34 cellular contexts compared by ENCODE assay signal in the genomic region with DNA sequence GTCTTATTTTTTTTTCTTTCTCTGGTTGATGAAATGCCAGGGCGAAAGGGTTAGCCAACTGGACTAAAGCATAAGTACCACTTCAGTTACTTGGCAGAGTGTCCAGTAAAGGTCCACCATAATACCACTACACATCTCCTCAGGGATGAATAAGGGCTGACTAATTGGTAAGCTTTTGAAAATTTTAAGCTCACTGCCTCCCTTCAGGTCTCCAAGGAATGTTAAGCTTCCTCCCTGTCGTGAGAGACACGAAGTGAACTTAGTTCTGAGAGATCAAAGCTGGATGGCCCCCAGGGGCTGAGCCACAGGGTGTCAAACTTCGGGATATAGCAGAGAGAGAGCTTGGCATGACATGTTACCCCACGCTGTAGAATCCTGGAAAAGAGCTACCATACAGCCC.
"Had no signal": no experiment of that assay in that cellular context is flagged by ENCODE, and none has a peak within 500 bp of the region (broad histone marks: within the 10 kb centered on the region; RNA-seq: fewer than 3 reads in every experiment).

No MANE protein-coding gene starts in this region.

- H3K9me3 ChIP-seq: adrenal gland, Peyer's patch, SJSA1, SK-N-SH had no signal

- H3K4me1 Mint-ChIP-seq: brain had no signal

- H3K27me3 Mint-ChIP-seq: activated B cell treated with CpG ODN at 0.5 μM for 24 hours; activated CD8-positive, alpha-beta T cell treated with anti-CD3 and anti-CD28 coated beads for 36 hours; activated T-helper 17 cell treated with anti-CD3 and anti-CD28 coated beads, Interleukin-2, amount 50 U/mL, for 72 hours had no signal

- H3K27ac Mint-ChIP-seq: activated B cell treated with CpG ODN at 0.5 μM for 24 hours; activated T-cell treated with anti-CD3 and anti-CD28 coated beads, Interleukin-2, amount 50 U/mL, for 72 hours; activated T-helper 17 cell treated with anti-CD3 and anti-CD28 coated beads, Interleukin-2, amount 50 U/mL, for 72 hours; brain; T-cell had no signal

- DNase-seq: activated B cell treated with CpG ODN at 0.5 μM for 24 hours; activated CD4-positive, alpha-beta T cell treated with anti-CD3 and anti-CD28 coated beads for 48 hours; activated CD4-positive, alpha-beta T cell treated with anti-CD3 and anti-CD28 coated beads, Interleukin-2, amount 50 U/mL, for 4 hours; activated CD4-positive, CD25-positive, alpha-beta regulatory T cell treated with anti-CD3 and anti-CD28 coated beads, Interleukin-2, amount 50 U/mL, for 72 hours; activated CD8-positive, alpha-beta T cell treated with anti-CD3 and anti-CD28 coated beads for 36 hours; activated effector memory CD4-positive, alpha-beta T cell treated with anti-CD3 and anti-CD28 coated beads, Interleukin-2, amount 50 U/mL, for 16 hours; activated naive CD4-positive, alpha-beta T cell; activated naive CD4-positive, alpha-beta T cell treated with anti-CD3 and anti-CD28 coated beads, Interleukin-2, amount 50 U/mL, for 16 hours; activated T-cell treated with anti-CD3 and anti-CD28 coated beads, Interleukin-2, amount 50 U/mL, for 1 hour; activated T-cell treated with anti-CD3 and anti-CD28 coated beads, Interleukin-2, amount 50 U/mL, for 72 hours; adrenal gland; central memory CD4-positive, alpha-beta T cell; Kasumi-1; KG1; NCI-H1048; NCI-H1105 treated with DMSO at 0.1 percent for 48 hours; NCI-H1436; NCI-H1694; NCI-H1930; NCI-H2081 treated with DMSO at 0.1 percent for 48 hours; NCI-H226; NCI-H446 treated with DMSO at 0.1 percent for 48 hours; NCI-H524; Peyer's patch; RPMI8226; SHP77 treated with DMSO at 0.1 percent for 48 hours; SK-N-SH; T-cell; T-helper 2 cell; T-helper 9 cell had no signal

- H3K9me3 Mint-ChIP-seq: activated T-helper 17 cell treated with anti-CD3 and anti-CD28 coated beads, Interleukin-2, amount 50 U/mL, for 72 hours had no signal

- H3K27ac ChIP-seq: adrenal gland, Peyer's patch, SJSA1, VCaP had no signal

- H3K36me3 Mint-ChIP-seq: brain had no signal

- H3K4me3 Mint-ChIP-seq: activated B cell treated with CpG ODN at 0.5 μM for 24 hours; activated CD8-positive, alpha-beta T cell treated with anti-CD3 and anti-CD28 coated beads for 36 hours; activated T-cell treated with anti-CD3 and anti-CD28 coated beads, Interleukin-2, amount 50 U/mL, for 72 hours; brain had no signal

- ATAC-seq: activated CD8-positive, alpha-beta T cell treated with anti-CD3 and anti-CD28 coated beads for 36 hours; activated T-cell treated with anti-CD3 and anti-CD28 coated beads, Interleukin-2, amount 50 U/mL, for 72 hours; activated T-helper 17 cell treated with anti-CD3 and anti-CD28 coated beads, Interleukin-2, amount 50 U/mL, for 72 hours; T-cell had no signal
